27 cellular contexts compared by ENCODE assay signal in genomic region chr3:127151992-127152391, GRCh38. TPM values are rescaled to one million over a fixed set of nuclear protein-coding genes. Genes with fewer than 3 reads are reported as not detected.
DNase-seq lines count a peak whose midpoint lies in the region; ATAC-seq and TF ChIP-seq lines count a peak whose summit lies in the region.
"Had no signal": no experiment of that assay in that cellular context is flagged by ENCODE, and none has a peak within 500 bp of the region (broad histone marks: within the 10 kb centered on the region; RNA-seq: fewer than 3 reads in every experiment).

No MANE protein-coding gene starts in this region.

- no peak for TF ChIP-seq RAD21 in SK-N-SH (IDR thresholded peaks at IDR 0.05; ENCODE audit: low read length)

- no peak overlapping the region for H3K9ac ChIP-seq in SK-N-SH
- H3K9ac ChIP-seq: KMS-11 had no signal

- no peaks in the 10 kb centered on the region for H3K79me2 ChIP-seq in SK-N-SH (ENCODE audit: insufficient read depth)

- peak overlapping the region in 1 of 2 experiments; percentile 54; a peak in 1 of 4 replicates for H3K27ac ChIP-seq in SK-N-SH (ENCODE audit: low read depth in 2 of 2, low read length in 1 of 2)
- H3K27ac ChIP-seq: KMS-11, pancreas, right lobe of liver, suprapubic skin, upper lobe of right lung had no signal

- H3K9me3 Mint-ChIP-seq in activated CD4-positive, alpha-beta memory T cell treated with anti-CD3 and anti-CD28 coated beads, Interleukin-2, amount 10 ng/mL, durations not matched to agents 7 days and 5 days, result no peaks in the 10 kb centered on the region
- H3K9me3 Mint-ChIP-seq: activated T-cell treated with anti-CD3 and anti-CD28 coated beads, Interleukin-2, amount 50 U/mL, for 72 hours; CD8-positive, alpha-beta memory T cell; neural crest cell; stimulated activated memory B cell treated with anti-CD40 and anti-IgM and Interleukin-4, amounts not matched to agents 10 μg/mL and 1 μg/mL and 100 μg/mL, for 72 hours had no signal

- H3K27me3 Mint-ChIP-seq in activated CD4-positive, alpha-beta memory T cell treated with anti-CD3 and anti-CD28 coated beads, Interleukin-2, amount 10 ng/mL, durations not matched to agents 7 days and 5 days, result no peaks in the 10 kb centered on the region

- H3K9me3 ChIP-seq in SK-N-SH, result no peaks in the 10 kb centered on the region
- H3K9me3 ChIP-seq: pancreas, right lobe of liver, suprapubic skin, upper lobe of right lung had no signal

- no peaks in the 10 kb centered on the region for H3K36me3 ChIP-seq in SK-N-SH (replicated peaks in 1 of 2; ENCODE audit: control insufficient read depth in 1 of 2, insufficient read depth in 2 of 2, low read length in 1 of 2)
- H3K36me3 ChIP-seq: pancreas, right lobe of liver, suprapubic skin, upper lobe of right lung had no signal

- no peak overlapping the region for H2AFZ ChIP-seq in SK-N-SH (ENCODE audit: low read depth)

- no peaks in the 10 kb centered on the region for H3K27me3 ChIP-seq in SK-N-SH (ENCODE audit: insufficient read depth)
- H3K27me3 ChIP-seq: right lobe of liver, upper lobe of right lung had no signal

- CTCF ChIA-PET in SK-N-SH (lab: Yijun Ruan, JAX), result interaction anchor here (0.7 to 1.6 kb wide), 3 partner anchors 9 to 19 kb away, joined by 3 to 6 read pairs (median 3); no protein-coding TSS in a partner anchor
- CTCF ChIA-PET in activated CD4-positive, alpha-beta memory T cell treated with anti-CD3 and anti-CD28 coated beads, Interleukin-2, amount 10 ng/mL, durations not matched to agents 7 days and 5 days (lab: Charles Lee), result no interaction called here

- no peaks in the 10 kb centered on the region for H3K36me3 Mint-ChIP-seq in activated CD4-positive, alpha-beta memory T cell treated with anti-CD3 and anti-CD28 coated beads, Interleukin-2, amount 10 ng/mL, durations not matched to agents 7 days and 5 days (ENCODE audit: low read depth)
- H3K36me3 Mint-ChIP-seq: CD8-positive, alpha-beta memory T cell; stimulated activated memory B cell treated with anti-CD40 and anti-IgM and Interleukin-4, amounts not matched to agents 10 μg/mL and 1 μg/mL and 100 μg/mL, for 72 hours had no signal

- TF ChIP-seq CTCF in SK-N-SH (IDR thresholded peaks at IDR 0.05), result no peak

- no peak for TF ChIP-seq EP300 in SK-N-SH (IDR thresholded peaks at IDR 0.05; ENCODE audit: borderline replicate concordance in 1 of 2, low read depth in 1 of 2, low read length in 1 of 2)

- DNase-seq in SK-N-SH (no peak), RKO (ENCODE audit: low spot score) (peak; percentile 2), glomerular visceral epithelial cell (ENCODE audit: extremely low spot score) (peak; percentile 50)
- no peak for DNase-seq in activated CD8-positive, alpha-beta memory T cell treated with anti-CD3 and anti-CD28 coated beads, Interleukin-2, amount 50 U/mL, for 48 hours
- no peak for DNase-seq in activated CD4-positive, alpha-beta T cell treated with anti-CD3 and anti-CD28 coated beads, Interleukin-2, amount 50 U/mL, for 1 hour
- DNase-seq in activated CD4-positive, alpha-beta memory T cell treated with anti-CD3 and anti-CD28 coated beads, Interleukin-2, amount 10 ng/mL, durations not matched to agents 7 days and 5 days, result no peak
- DNase-seq: activated CD4-positive, alpha-beta T cell treated with anti-CD3 and anti-CD28 coated beads for 4 hours; activated naive CD4-positive, alpha-beta T cell treated with Interleukin-2 at 50 U/mL for 16 hours; activated T-cell treated with anti-CD3 and anti-CD28 coated beads, Interleukin-2, amount 50 U/mL, for 72 hours; CD8-positive, alpha-beta memory T cell; left cardiac atrium; MV-4-11; NCI-H1436 treated with DMSO at 0.1 percent for 48 hours; NCI-H82; stimulated activated CD4-positive, alpha-beta T cell treated with anti-CD3 and anti-CD28 coated beads, Interleukin-12 subunit alpha, Interleukin-12 subunit beta, amount 100 ng/mL, for 4 hours; stimulated activated CD4-positive, alpha-beta T cell treated with anti-CD3 and anti-CD28 coated beads, Interleukin-4, amount 100 ng/mL, for 4 hours; upper lobe of right lung had no signal

- peaks cover 7 to 10% of the 10 kb centered on the region in 2 experiments; a peak in 3 of 4 replicates for H3K4me1 ChIP-seq in SK-N-SH (ENCODE audit: control insufficient read depth in 1 of 2, insufficient read depth in 2 of 2, low read depth in 1 of 2, low read length in 1 of 2)
- H3K4me1 ChIP-seq: pancreas, right lobe of liver, suprapubic skin, upper lobe of right lung had no signal

- peak; percentile 76 for ATAC-seq in SK-N-SH treated with all-trans-retinoic acid at 6 μM for 48 hours
- ATAC-seq in HG02973 (IDR thresholded peaks at IDR 0.05; ENCODE audit: unreplicated experiment), result no peak
- ATAC-seq: activated T-cell treated with anti-CD3 and anti-CD28 coated beads, Interleukin-2, amount 50 U/mL, for 72 hours; left cardiac atrium; pancreas; Right ventricle myocardium inferior; stimulated activated memory B cell treated with anti-CD40 and anti-IgM and Interleukin-4, amounts not matched to agents 10 μg/mL and 1 μg/mL and 100 μg/mL, for 72 hours; upper lobe of right lung had no signal

- H3K27ac Mint-ChIP-seq in activated CD4-positive, alpha-beta memory T cell treated with anti-CD3 and anti-CD28 coated beads, Interleukin-2, amount 10 ng/mL, durations not matched to agents 7 days and 5 days, result no peak overlapping the region
- H3K27ac Mint-ChIP-seq: activated T-cell treated with anti-CD3 and anti-CD28 coated beads, Interleukin-2, amount 50 U/mL, for 72 hours; stimulated activated memory B cell treated with anti-CD40 and anti-IgM and Interleukin-4, amounts not matched to agents 10 μg/mL and 1 μg/mL and 100 μg/mL, for 72 hours had no signal

- POLR2A ChIA-PET in SK-N-SH (lab: Yijun Ruan, JAX), result interaction anchor here (1.2 to 1.4 kb wide), 2 partner anchors 9 to 20 kb away, joined by 3 read pairs; no protein-coding TSS in a partner anchor
- POLR2A ChIA-PET in activated CD4-positive, alpha-beta memory T cell treated with anti-CD3 and anti-CD28 coated beads, Interleukin-2, amount 10 ng/mL, durations not matched to agents 7 days and 5 days (lab: Charles Lee), result no interaction called here

- H3K4me2 ChIP-seq in SK-N-SH, result no peak overlapping the region
- H3K4me2 ChIP-seq: KMS-11 had no signal

- no peaks in the 10 kb centered on the region for H3K9me2 ChIP-seq in SK-N-SH

- no peaks in the 10 kb centered on the region for H4K20me1 ChIP-seq in SK-N-SH (ENCODE audit: insufficient read depth)

- H3F3A ChIP-seq in SK-N-SH (replicated peaks; ENCODE audit: insufficient read depth), result peaks cover 5% of the 10 kb centered on the region

- H3K4me3 ChIP-seq in SK-N-SH (ENCODE audit: low read depth in 2 of 2, low read length in 1 of 2), result no peak overlapping the region
- H3K4me3 ChIP-seq: pancreas, right lobe of liver, suprapubic skin, upper lobe of right lung had no signal

- H3K4me3 Mint-ChIP-seq in activated CD4-positive, alpha-beta memory T cell treated with anti-CD3 and anti-CD28 coated beads, Interleukin-2, amount 10 ng/mL, durations not matched to agents 7 days and 5 days, result no peak overlapping the region
- H3K4me3 Mint-ChIP-seq: activated T-cell treated with anti-CD3 and anti-CD28 coated beads, Interleukin-2, amount 50 U/mL, for 72 hours; CD8-positive, alpha-beta memory T cell; neural crest cell; stimulated activated memory B cell treated with anti-CD40 and anti-IgM and Interleukin-4, amounts not matched to agents 10 μg/mL and 1 μg/mL and 100 μg/mL, for 72 hours had no signal

- WGBS in SK-N-SH (ENCODE audit: low lambda C conversion rate), result 27% methylated on average over 1 of the region's 1 CpG

- H3K4me1 Mint-ChIP-seq in activated CD4-positive, alpha-beta memory T cell treated with anti-CD3 and anti-CD28 coated beads, Interleukin-2, amount 10 ng/mL, durations not matched to agents 7 days and 5 days, result no peaks in the 10 kb centered on the region
- H3K4me1 Mint-ChIP-seq: CD8-positive, alpha-beta memory T cell; neural crest cell; stimulated activated memory B cell treated with anti-CD40 and anti-IgM and Interleukin-4, amounts not matched to agents 10 μg/mL and 1 μg/mL and 100 μg/mL, for 72 hours had no signal

TF ChIP-seq in SK-N-SH treated with all-trans-retinoic acid at 6 μM for 48 hours, 23 proteins besides CTCF, POLR2A, EP300 and RAD21 (continues in another document):
- TF ChIP-seq ZC3H10 (CRISPR knock-in tag; IDR thresholded peaks at IDR 0.05) (no peak), TOX (CRISPR knock-in tag; IDR thresholded peaks at IDR 0.05; ENCODE audit: borderline replicate concordance) (no peak), CREB5 (CRISPR knock-in tag; IDR thresholded peaks at IDR 0.05; ENCODE audit: low read depth) (no peak), ISL1 (CRISPR knock-in tag; IDR thresholded peaks at IDR 0.05) (no peak; the same call in 1 of the 2 replicates)

TF ChIP-seq in SK-N-SH, 30 proteins besides CTCF, POLR2A, EP300 and RAD21 (continues in another document):
- TF ChIP-seq USF2 (IDR thresholded peaks at IDR 0.05; ENCODE audit: borderline replicate concordance, low read depth, low read length) (no peak), MAX (IDR thresholded peaks at IDR 0.05; ENCODE audit: low read depth) (no peak), EZH2phosphoT487 (IDR thresholded peaks at IDR 0.05; ENCODE audit: borderline replicate concordance, low read depth) (no peak), RFX5 (IDR thresholded peaks at IDR 0.05; ENCODE audit: low read length) (no peak)

RNA-seq across cellular contexts. Expression of gene PRR23E, which starts 40.9 kb away (rescaled TPM):
- polyA plus RNA-seq in SK-N-SH (2012; rRNA removed), result not detected in 2 replicates
- not detected in 2 replicates for polyA plus RNA-seq in SK-N-SH (2012; cell fraction: cytosol; rRNA removed)
- polyA plus RNA-seq in SK-N-SH (2012; cell fraction: nucleus; rRNA removed), result not detected in 2 replicates
- total RNA-seq in activated CD4-positive, alpha-beta memory T cell treated with anti-CD3 and anti-CD28 coated beads, Interleukin-2, amount 10 ng/mL, durations not matched to agents 7 days and 5 days, result not detected
- total RNA-seq: activated T-cell treated with anti-CD3 and anti-CD28 coated beads, Interleukin-2, amount 50 U/mL, for 72 hours; CD8-positive, alpha-beta memory T cell; frontal cortex; left cardiac atrium; neural crest cell; pancreas; right lobe of liver; Right ventricle myocardium inferior; suprapubic skin; upper lobe of right lung had no signal
- polyA plus RNA-seq: CD8-positive, alpha-beta memory T cell; pancreas had no signal

Comparison
In these comparisons a context has a peak if more than half of its experiments do, and no peak if none do; other contexts are left out.
1. DNase-seq: peak in RKO (single experiment) and glomerular visceral epithelial cell (single experiment); none in SK-N-SH (single experiment), activated CD8-positive, alpha-beta memory T cell treated with anti-CD3 and anti-CD28 coated beads, Interleukin-2, amount 50 U/mL, for 48 hours (single experiment), activated CD4-positive, alpha-beta T cell treated with anti-CD3 and anti-CD28 coated beads, Interleukin-2, amount 50 U/mL, for 1 hour (single experiment) and activated CD4-positive, alpha-beta memory T cell treated with anti-CD3 and anti-CD28 coated beads, Interleukin-2, amount 10 ng/mL, durations not matched to agents 7 days and 5 days (single experiment).